8 cellular contexts compared by ENCODE assay signal in genomic region chr4:68271851-68272756, GRCh38. TPM values are rescaled to one million over a fixed set of nuclear protein-coding genes. Genes with fewer than 3 reads are reported as not detected.
A peak's percentile ranks its signal among the peaks of the same experiment; 100 is the strongest.
DNase-seq lines count a peak whose midpoint lies in the region; ATAC-seq and TF ChIP-seq lines count a peak whose summit lies in the region.

No MANE protein-coding gene starts in this region.

- no peaks in the 10 kb centered on the region for H3K9me3 ChIP-seq in upper lobe of left lung

- peaks cover 0 to 3% (median 0%) of the 10 kb centered on the region in 4 donors for H3K4me1 ChIP-seq in upper lobe of left lung

- H3K4me3 ChIP-seq in upper lobe of left lung, result peak overlapping the region in 1 of 4 donors; percentile 15

- TF ChIP-seq POLR2A in upper lobe of left lung (IDR thresholded peaks at IDR 0.05), result no peak

- TF ChIP-seq CTCF in upper lobe of left lung (IDR thresholded peaks at IDR 0.05), result peak; percentile 51 to 80 (median 76)

- DNase-seq in NCI-H2029 (lab: John Stamatoyannopoulos, UW) (peak; percentile 15), NCI-H2029 treated with DMSO at 0.1 percent for 48 hours (lab: John Stamatoyannopoulos, UW) (no peak), NOMO-1 treated with DMSO at 0.1 percent for 48 hours (lab: John Stamatoyannopoulos, UW; ENCODE audit: unreplicated experiment) (peak; percentile 28), cerebellum (ENCODE audit: low spot score) (peak; percentile 50), left kidney (ENCODE audit: low read depth, low spot score) (peak; percentile 79), upper lobe of left lung (no peak)

- H3K36me3 ChIP-seq in upper lobe of left lung, result no peaks in the 10 kb centered on the region

- ATAC-seq in GM19023 (IDR thresholded peaks at IDR 0.05; ENCODE audit: unreplicated experiment) (peak; percentile 56), HG03103 (IDR thresholded peaks at IDR 0.05; ENCODE audit: low read depth, unreplicated experiment) (peak; percentile 59), upper lobe of left lung (ENCODE audit: low FRiP score in 2 of 2) (peak in 1 of 2 donors; percentile 90)

- no peak overlapping the region for H3K27ac ChIP-seq in upper lobe of left lung

- TF ChIP-seq EP300 in upper lobe of left lung (IDR thresholded peaks at IDR 0.05), result no peak

- 32 to 43% methylated on average over 13 of the region's 13 CpGs for WGBS in upper lobe of left lung, 2 donors

- no peaks in the 10 kb centered on the region for H3K27me3 ChIP-seq in upper lobe of left lung

RNA-seq across cellular contexts. Expression of gene TMPRSS11B, which starts 26.6 kb away (rescaled TPM):
- not detected for total RNA-seq in cerebellum
- not detected for total RNA-seq in upper lobe of left lung

Comparison
In these comparisons a context has a peak if more than half of its experiments do, and no peak if none do; other contexts are left out.
1. DNase-seq: peak in NCI-H2029 (single experiment), NOMO-1 treated with DMSO at 0.1 percent for 48 hours (single experiment), cerebellum (single experiment) and left kidney (single experiment); none in NCI-H2029 treated with DMSO at 0.1 percent for 48 hours (single experiment) and upper lobe of left lung (0 of 2).